1 cellular context compared by ENCODE assay signal in the genomic region with DNA sequence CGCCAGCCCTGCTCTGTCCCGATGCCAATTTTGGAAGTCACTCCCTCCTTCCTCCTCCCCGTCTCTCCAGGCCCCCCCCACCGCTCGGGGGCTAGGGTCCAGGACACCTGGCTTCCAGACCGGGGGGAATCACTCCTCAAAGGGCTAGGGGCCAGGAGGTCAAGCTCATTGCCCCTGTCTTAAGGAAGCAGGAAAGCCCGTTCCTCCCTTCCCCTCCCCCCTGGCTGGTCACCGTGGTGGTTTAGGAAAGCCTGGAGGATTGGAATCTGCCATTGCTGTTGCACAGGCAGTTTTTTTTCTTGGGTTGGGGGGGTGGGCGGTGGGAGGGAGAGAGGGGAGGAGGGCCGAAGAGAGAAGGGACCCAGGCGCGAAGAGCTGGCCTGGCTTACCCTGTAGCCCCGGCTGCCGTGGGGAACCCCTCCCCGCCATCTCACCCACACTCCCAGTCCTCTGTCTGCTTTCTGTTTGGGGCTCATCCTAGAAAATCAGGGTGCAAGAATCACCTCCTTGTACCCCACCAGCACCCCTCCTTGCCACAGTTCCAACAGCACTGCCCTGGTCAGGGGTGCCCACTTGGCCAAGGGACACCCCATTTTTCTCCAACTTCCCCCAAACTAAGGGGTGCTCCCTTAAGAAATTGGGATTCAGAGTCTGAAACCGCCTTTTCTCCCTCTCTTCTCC.
TF ChIP-seq lines count a peak whose summit lies in the region.

No MANE protein-coding gene starts in this region.

TF ChIP-seq in IMR-90, 13 proteins besides CTCF, POLR2A, EP300 and RAD21:
- TF ChIP-seq, protein P1, sequence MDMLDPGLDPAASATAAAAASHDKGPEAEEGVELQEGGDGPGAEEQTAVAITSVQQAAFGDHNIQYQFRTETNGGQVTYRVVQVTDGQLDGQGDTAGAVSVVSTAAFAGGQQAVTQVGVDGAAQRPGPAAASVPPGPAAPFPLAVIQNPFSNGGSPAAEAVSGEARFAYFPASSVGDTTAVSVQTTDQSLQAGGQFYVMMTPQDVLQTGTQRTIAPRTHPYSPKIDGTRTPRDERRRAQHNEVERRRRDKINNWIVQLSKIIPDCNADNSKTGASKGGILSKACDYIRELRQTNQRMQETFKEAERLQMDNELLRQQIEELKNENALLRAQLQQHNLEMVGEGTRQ (IDR thresholded peaks at IDR 0.05; ENCODE audit: low read depth, low read length) = no peak
- peak; percentile 58; the same call in 1 of the 2 replicates for TF ChIP-seq MAZ (IDR thresholded peaks at IDR 0.05; ENCODE audit: borderline replicate concordance, low read depth, low read length)
